In genomic region chr10:77282163-77282562, GRCh38 we compare ENCODE assay signal across 20 cellular contexts.
DNase-seq lines count a peak whose midpoint lies in the region; ATAC-seq, FAIRE-seq and TF ChIP-seq lines count a peak whose summit lies in the region.
"Had no signal": no experiment of that assay in that cellular context is flagged by ENCODE, and none has a peak within 500 bp of the region (broad histone marks: within the 10 kb centered on the region; RNA-seq: fewer than 3 reads in every experiment).

No MANE protein-coding gene starts in this region.

- H3K14ac ChIP-seq in trophoblast cell (ENCODE audit: low read length), result peak overlapping the region; percentile 86

- no peak overlapping the region for H3K23ac ChIP-seq in trophoblast cell (ENCODE audit: low read length)

- no peak overlapping the region for H4K12ac ChIP-seq in trophoblast cell (ENCODE audit: low read depth, low read length)

- WGBS in trophoblast cell (ENCODE audit: extremely low coverage, insufficient coverage, insufficient read length), result no CpG with 5 or more reads among the region's 2 CpGs
- WGBS in aorta, 2 donors, result 49 to 54% methylated on average over 2 of the region's 2 CpGs

- peak overlapping the region; percentile 58 for H4K91ac ChIP-seq in trophoblast cell (ENCODE audit: low read depth, low read length)

- H3K9me3 Mint-ChIP-seq in activated naive CD4-positive, alpha-beta T cell treated with anti-CD3 and anti-CD28 coated beads, Interleukin-2, amount 50 U/mL, for 24 hours, result no peaks in the 10 kb centered on the region
- H3K9me3 Mint-ChIP-seq in astrocyte (ENCODE audit: unreplicated experiment), result peaks cover 2% of the 10 kb centered on the region
- peaks cover 3% of the 10 kb centered on the region for H3K9me3 Mint-ChIP-seq in stimulated activated effector memory CD8-positive, alpha-beta T cell treated with anti-CD3 and anti-CD28 coated beads, Interleukin-12 subunit alpha, Interleukin-12 subunit beta, amount 100 ng/mL, for 72 hours
- peaks cover 3% of the 10 kb centered on the region for H3K9me3 Mint-ChIP-seq in activated T-helper 2 cell treated with anti-CD3 and anti-CD28 coated beads, Interferon-gamma antibody, Interleukin-2, Interleukin-4, amounts not matched to agents 10 μg/mL and 5 μg/mL and 100 μg/mL, durations not matched to agents 14 hours and 24 hours and 36 hours

- H2BK5ac ChIP-seq in trophoblast cell (ENCODE audit: low read depth, low read length, poor library complexity), result no peak overlapping the region

- H3K36me3 Mint-ChIP-seq in activated naive CD4-positive, alpha-beta T cell treated with anti-CD3 and anti-CD28 coated beads, Interleukin-2, amount 50 U/mL, for 24 hours, result no peaks in the 10 kb centered on the region
- H3K36me3 Mint-ChIP-seq in astrocyte (ENCODE audit: low read depth, unreplicated experiment), result peaks cover 2% of the 10 kb centered on the region
- no peaks in the 10 kb centered on the region for H3K36me3 Mint-ChIP-seq in stimulated activated effector memory CD8-positive, alpha-beta T cell treated with anti-CD3 and anti-CD28 coated beads, Interleukin-12 subunit alpha, Interleukin-12 subunit beta, amount 100 ng/mL, for 72 hours
- H3K36me3 Mint-ChIP-seq in activated T-helper 2 cell treated with anti-CD3 and anti-CD28 coated beads, Interferon-gamma antibody, Interleukin-2, Interleukin-4, amounts not matched to agents 10 μg/mL and 5 μg/mL and 100 μg/mL, durations not matched to agents 14 hours and 24 hours and 36 hours (ENCODE audit: low read depth), result no peaks in the 10 kb centered on the region

- no peaks in the 10 kb centered on the region for H4K20me1 ChIP-seq in astrocyte (ENCODE audit: insufficient read depth, low read length)

- H3K79me2 ChIP-seq in astrocyte (ENCODE audit: insufficient read depth, low read length) (no peaks in the 10 kb centered on the region), trophoblast cell (ENCODE audit: control insufficient read depth, insufficient read depth, low read length, poor library complexity) (peaks cover 2% of the 10 kb centered on the region)

- H3K9ac ChIP-seq in astrocyte (ENCODE audit: low read length) (no peak overlapping the region), trophoblast cell (ENCODE audit: low read length) (no peak overlapping the region)

- H2AK5ac ChIP-seq in trophoblast cell (ENCODE audit: low read length), result peak overlapping the region; percentile 13

- H3K36me3 ChIP-seq in astrocyte (ENCODE audit: insufficient read depth, low read length) (no peaks in the 10 kb centered on the region), trophoblast cell (ENCODE audit: control insufficient read depth in 1 of 2, insufficient read depth in 2 of 2, low read length in 2 of 2) (peaks cover 0 to 2% of the 10 kb centered on the region in 2 experiments), aorta (ENCODE audit: control insufficient read depth in 1 of 2, insufficient read depth in 2 of 2, low read length in 1 of 2) (no peaks in the 10 kb centered on the region)

- ATAC-seq in stimulated activated effector memory CD8-positive, alpha-beta T cell treated with anti-CD3 and anti-CD28 coated beads, Interleukin-12 subunit alpha, Interleukin-12 subunit beta, amount 100 ng/mL, for 72 hours, result no peak
- ATAC-seq in aorta (ENCODE audit: low FRiP score), result no peak
- ATAC-seq: HepG2 had no signal

- H3K27me3 ChIP-seq in astrocyte (ENCODE audit: insufficient read depth, low read length), result no peaks in the 10 kb centered on the region
- no peaks in the 10 kb centered on the region for H3K27me3 ChIP-seq in trophoblast cell (ENCODE audit: insufficient read depth, low read length)
- no peaks in the 10 kb centered on the region for H3K27me3 ChIP-seq in aorta (ENCODE audit: control insufficient read depth in 1 of 2, insufficient read depth in 2 of 2, low read length in 1 of 2)

- H3K27ac ChIP-seq in astrocyte (ENCODE audit: low read depth, low read length) (no peak overlapping the region), trophoblast cell (ENCODE audit: low read depth, low read length) (no peak overlapping the region), aorta (ENCODE audit: low read depth in 1 of 2, low read length in 2 of 2) (no peak overlapping the region)

- peaks cover 12% of the 10 kb centered on the region for H3K27me3 Mint-ChIP-seq in activated naive CD4-positive, alpha-beta T cell treated with anti-CD3 and anti-CD28 coated beads, Interleukin-2, amount 50 U/mL, for 24 hours
- H3K27me3 Mint-ChIP-seq in astrocyte (ENCODE audit: low read depth, unreplicated experiment), result no peaks in the 10 kb centered on the region
- peaks cover 20% of the 10 kb centered on the region for H3K27me3 Mint-ChIP-seq in activated T-helper 2 cell treated with anti-CD3 and anti-CD28 coated beads, Interferon-gamma antibody, Interleukin-2, Interleukin-4, amounts not matched to agents 10 μg/mL and 5 μg/mL and 100 μg/mL, durations not matched to agents 14 hours and 24 hours and 36 hours (ENCODE audit: low read depth)

- peak overlapping the region; percentile 68 for H3K27ac Mint-ChIP-seq in activated naive CD4-positive, alpha-beta T cell treated with anti-CD3 and anti-CD28 coated beads, Interleukin-2, amount 50 U/mL, for 24 hours
- peak overlapping the region; percentile 6 for H3K27ac Mint-ChIP-seq in astrocyte (ENCODE audit: unreplicated experiment)
- H3K27ac Mint-ChIP-seq in stimulated activated effector memory CD8-positive, alpha-beta T cell treated with anti-CD3 and anti-CD28 coated beads, Interleukin-12 subunit alpha, Interleukin-12 subunit beta, amount 100 ng/mL, for 72 hours, result no peak overlapping the region
- no peak overlapping the region for H3K27ac Mint-ChIP-seq in activated T-helper 2 cell treated with anti-CD3 and anti-CD28 coated beads, Interferon-gamma antibody, Interleukin-2, Interleukin-4, amounts not matched to agents 10 μg/mL and 5 μg/mL and 100 μg/mL, durations not matched to agents 14 hours and 24 hours and 36 hours

- peak overlapping the region; percentile 74 for H2BK12ac ChIP-seq in trophoblast cell (ENCODE audit: low read length)

- peak overlapping the region; percentile 81 for H2BK120ac ChIP-seq in trophoblast cell (ENCODE audit: insufficient read depth, low read length, poor library complexity)

- intact Hi-C loops in activated T-helper 2 cell treated with anti-CD3 and anti-CD28 coated beads, Interferon-gamma antibody, Interleukin-2, Interleukin-4, amounts not matched to agents 10 μg/mL and 5 μg/mL and 100 μg/mL, durations not matched to agents 14 hours and 24 hours and 36 hours (cut with micrococcal nuclease), result no loop called here
- intact Hi-C loops in aorta (cut with DNase I), result no loop called here

- peak overlapping the region; percentile 55 for H3K18ac ChIP-seq in trophoblast cell (ENCODE audit: low read length)

- peaks cover 38% of the 10 kb centered on the region for H3K79me1 ChIP-seq in trophoblast cell (ENCODE audit: low read length)

- H3K4me2 ChIP-seq in astrocyte (ENCODE audit: low read length), result no peak overlapping the region
- no peak overlapping the region for H3K4me2 ChIP-seq in trophoblast cell (ENCODE audit: low read length)

- H3K4me1 ChIP-seq in astrocyte (ENCODE audit: insufficient read depth, low read length) (no peaks in the 10 kb centered on the region), trophoblast cell (ENCODE audit: control insufficient read depth in 1 of 2, insufficient read depth in 2 of 2, low read length in 2 of 2) (peaks cover 16 to 31% of the 10 kb centered on the region in 2 experiments), aorta (ENCODE audit: control insufficient read depth in 1 of 2, insufficient read depth in 2 of 2, low read length in 2 of 2) (peaks cover 7 to 12% of the 10 kb centered on the region in 2 donors)

- no peak for FAIRE-seq in astrocyte (lab: Jason Lieb, UNC)
- FAIRE-seq: HepG2 had no signal

- no peak overlapping the region for H2AFZ ChIP-seq in astrocyte (ENCODE audit: low read depth, low read length)
- no peak overlapping the region for H2AFZ ChIP-seq in trophoblast cell (ENCODE audit: insufficient read depth, low read length, poor library complexity)

- TF ChIP-seq CTCF in astrocyte (IDR thresholded peaks at IDR 0.05; ENCODE audit: insufficient read depth, low read depth, low read length), result no peak

- H3K9me3 ChIP-seq in astrocyte (ENCODE audit: insufficient read depth, low read depth, low read length), result no peaks in the 10 kb centered on the region
- peaks cover 2% of the 10 kb centered on the region for H3K9me3 ChIP-seq in trophoblast cell (ENCODE audit: insufficient read depth, low read depth, low read length)
- H3K9me3 ChIP-seq in aorta (ENCODE audit: control insufficient read depth, low read length), result no peaks in the 10 kb centered on the region

- H3K4me1 Mint-ChIP-seq in activated naive CD4-positive, alpha-beta T cell treated with anti-CD3 and anti-CD28 coated beads, Interleukin-2, amount 50 U/mL, for 24 hours, result no peaks in the 10 kb centered on the region
- H3K4me1 Mint-ChIP-seq in astrocyte (ENCODE audit: low read depth, unreplicated experiment), result peaks cover 28% of the 10 kb centered on the region
- peaks cover 34% of the 10 kb centered on the region for H3K4me1 Mint-ChIP-seq in stimulated activated effector memory CD8-positive, alpha-beta T cell treated with anti-CD3 and anti-CD28 coated beads, Interleukin-12 subunit alpha, Interleukin-12 subunit beta, amount 100 ng/mL, for 72 hours
- H3K4me1 Mint-ChIP-seq in activated T-helper 2 cell treated with anti-CD3 and anti-CD28 coated beads, Interferon-gamma antibody, Interleukin-2, Interleukin-4, amounts not matched to agents 10 μg/mL and 5 μg/mL and 100 μg/mL, durations not matched to agents 14 hours and 24 hours and 36 hours (ENCODE audit: low read depth), result peaks cover 11% of the 10 kb centered on the region

- no peak overlapping the region for H3K4me3 Mint-ChIP-seq in activated naive CD4-positive, alpha-beta T cell treated with anti-CD3 and anti-CD28 coated beads, Interleukin-2, amount 50 U/mL, for 24 hours
- no peak overlapping the region for H3K4me3 Mint-ChIP-seq in astrocyte (ENCODE audit: unreplicated experiment)
- no peak overlapping the region for H3K4me3 Mint-ChIP-seq in stimulated activated effector memory CD8-positive, alpha-beta T cell treated with anti-CD3 and anti-CD28 coated beads, Interleukin-12 subunit alpha, Interleukin-12 subunit beta, amount 100 ng/mL, for 72 hours
- no peak overlapping the region for H3K4me3 Mint-ChIP-seq in activated T-helper 2 cell treated with anti-CD3 and anti-CD28 coated beads, Interferon-gamma antibody, Interleukin-2, Interleukin-4, amounts not matched to agents 10 μg/mL and 5 μg/mL and 100 μg/mL, durations not matched to agents 14 hours and 24 hours and 36 hours (ENCODE audit: low read depth)

- H4K8ac ChIP-seq in trophoblast cell (ENCODE audit: low read depth, low read length), result peak overlapping the region; percentile 23

- H3K4ac ChIP-seq in trophoblast cell (ENCODE audit: low read depth, low read length), result no peak overlapping the region

- DNase-seq in activated naive CD4-positive, alpha-beta T cell treated with anti-CD3 and anti-CD28 coated beads, Interleukin-2, amount 50 U/mL, for 16 hours, result no peak
- DNase-seq in astrocyte (ENCODE audit: low read depth) (no peak), trophoblast cell (peak; percentile 9 to 65), NCI-H2196 treated with DMSO at 0.1 percent for 48 hours (lab: John Stamatoyannopoulos, UW; ENCODE audit: unreplicated experiment) (no peak), aorta (no peak)
- no peak for DNase-seq in stimulated activated effector memory CD8-positive, alpha-beta T cell treated with anti-CD3 and anti-CD28 coated beads, Interleukin-12 subunit alpha, Interleukin-12 subunit beta, amount 100 ng/mL, for 72 hours (ENCODE audit: low spot score in 2 of 2)
- DNase-seq in activated T-helper 2 cell treated with anti-CD3 and anti-CD28 coated beads, Interferon-gamma antibody, Interleukin-2, Interleukin-4, amounts not matched to agents 10 μg/mL and 5 μg/mL and 100 μg/mL, durations not matched to agents 14 hours and 24 hours and 36 hours (ENCODE audit: low spot score), result no peak
- DNase-seq: 8988T, DMS 273 treated with DMSO at 0.1 percent for 48 hours, GDM1, GOT3, Karpas-422, NCI-H1105, NCI-H1694, NCI-H2107, NCI-H446, NCI-H69, SHP77 had no signal

- H3K4me3 ChIP-seq in astrocyte (ENCODE audit: insufficient read depth, low read depth, low read length), result no peak overlapping the region
- H3K4me3 ChIP-seq in trophoblast cell (ENCODE audit: low read depth, low read length), result no peak overlapping the region
- H3K4me3 ChIP-seq in aorta (ENCODE audit: low read length in 2 of 2), result no peak overlapping the region

Comparison
In these comparisons a context has a peak if more than half of its experiments do, and no peak if none do; other contexts are left out.
1. H3K27ac Mint-ChIP-seq: peak in activated naive CD4-positive, alpha-beta T cell treated with anti-CD3 and anti-CD28 coated beads, Interleukin-2, amount 50 U/mL, for 24 hours (single experiment) and astrocyte (single experiment); none in stimulated activated effector memory CD8-positive, alpha-beta T cell treated with anti-CD3 and anti-CD28 coated beads, Interleukin-12 subunit alpha, Interleukin-12 subunit beta, amount 100 ng/mL, for 72 hours (single experiment) and activated T-helper 2 cell treated with anti-CD3 and anti-CD28 coated beads, Interferon-gamma antibody, Interleukin-2, Interleukin-4, amounts not matched to agents 10 μg/mL and 5 μg/mL and 100 μg/mL, durations not matched to agents 14 hours and 24 hours and 36 hours (single experiment).
2. DNase-seq: peak in trophoblast cell (2 of 2); none in activated naive CD4-positive, alpha-beta T cell treated with anti-CD3 and anti-CD28 coated beads, Interleukin-2, amount 50 U/mL, for 16 hours (single experiment), astrocyte (single experiment), NCI-H2196 treated with DMSO at 0.1 percent for 48 hours (single experiment), stimulated activated effector memory CD8-positive, alpha-beta T cell treated with anti-CD3 and anti-CD28 coated beads, Interleukin-12 subunit alpha, Interleukin-12 subunit beta, amount 100 ng/mL, for 72 hours (0 of 2), activated T-helper 2 cell treated with anti-CD3 and anti-CD28 coated beads, Interferon-gamma antibody, Interleukin-2, Interleukin-4, amounts not matched to agents 10 μg/mL and 5 μg/mL and 100 μg/mL, durations not matched to agents 14 hours and 24 hours and 36 hours (single experiment) and aorta (0 of 2).